Comparison of ENCODE assay signal across 7 cellular contexts in the genomic region with DNA sequence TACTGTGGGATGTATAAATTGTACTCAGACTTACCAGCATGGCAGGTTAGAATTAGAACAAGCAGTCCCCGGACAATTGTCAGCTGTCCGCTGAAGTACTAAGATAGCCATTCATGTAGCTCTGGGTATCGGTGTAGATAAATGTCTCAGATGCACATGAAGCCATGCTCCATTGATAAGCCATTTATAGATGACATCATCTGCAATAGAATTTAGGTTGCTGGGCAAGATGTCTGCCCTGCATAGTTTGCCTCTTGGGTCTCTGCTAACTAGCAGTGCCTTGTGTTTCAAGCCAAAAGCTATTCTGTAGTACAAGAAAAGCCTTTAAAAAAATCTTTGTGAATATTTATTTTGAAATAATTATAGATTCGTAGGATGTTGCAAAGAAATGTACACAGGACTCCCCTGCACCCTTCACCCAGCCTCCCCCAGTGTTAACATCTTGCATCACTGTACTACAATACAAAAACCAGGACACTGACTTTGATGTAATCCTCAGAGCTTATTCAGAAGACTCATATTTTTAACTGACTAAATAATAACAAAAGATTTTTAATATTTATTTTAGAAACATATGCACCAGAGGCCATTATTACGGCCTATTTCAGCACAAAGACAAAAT.
"Had no signal": no experiment of that assay in that cellular context is flagged by ENCODE, and none has a peak within 500 bp of the region (broad histone marks: within the 10 kb centered on the region; RNA-seq: fewer than 3 reads in every experiment).

No MANE protein-coding gene starts in this region.

- H3K4me3 ChIP-seq: GM23248, HAP-1 had no signal

- ATAC-seq: HCT116 had no signal

- H3K4me2 ChIP-seq: KMS-11 had no signal

- H3K4me1 ChIP-seq: HAP-1 had no signal

- H3K9ac ChIP-seq: GM23248, KMS-11 had no signal

- DNase-seq: GM23248, GOT3, H7, KBM-7 had no signal

- H3K9me3 ChIP-seq: HAP-1 had no signal

- H3K27ac ChIP-seq: GM23248, KMS-11 had no signal

- H3K36me3 ChIP-seq: HAP-1 had no signal
